14 cellular contexts compared by ENCODE assay signal in the genomic region with DNA sequence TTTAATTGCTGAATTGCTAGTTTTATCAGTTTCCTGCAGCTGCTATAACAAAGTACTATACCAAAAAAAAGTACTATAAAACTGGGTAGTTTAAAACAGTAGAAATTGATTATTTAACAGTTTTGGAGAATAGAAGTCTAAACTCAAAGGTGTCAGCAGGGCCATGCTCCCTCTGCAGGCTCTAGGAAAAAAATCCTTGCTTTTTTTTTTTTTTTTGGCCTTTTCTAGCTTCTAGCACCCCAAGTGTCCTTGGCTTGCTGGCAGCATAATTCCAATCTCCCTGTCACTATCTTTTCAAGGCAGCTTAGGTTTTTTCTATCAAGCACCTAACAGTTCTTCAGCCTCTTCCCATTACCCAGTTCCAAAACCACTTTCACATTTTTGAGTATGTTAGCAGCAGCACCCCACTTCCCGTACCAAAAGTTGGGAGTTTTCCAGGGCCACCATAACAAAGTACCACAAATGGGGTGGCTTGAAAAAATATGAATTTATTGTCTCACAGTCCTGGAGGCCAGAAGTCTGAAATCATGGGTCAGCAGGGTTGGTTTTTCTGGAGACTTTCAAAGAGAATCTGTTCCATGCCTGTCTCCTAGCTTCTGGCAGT. TPM values are rescaled to one million over a fixed set of nuclear protein-coding genes. Genes with fewer than 3 reads are reported as not detected.
DNase-seq lines count a peak whose midpoint lies in the region; ATAC-seq and TF ChIP-seq lines count a peak whose summit lies in the region.
"Had no signal": no experiment of that assay in that cellular context is flagged by ENCODE, and none has a peak within 500 bp of the region (broad histone marks: within the 10 kb centered on the region; RNA-seq: fewer than 3 reads in every experiment).

No MANE protein-coding gene starts in this region.

- H3K27me3 Mint-ChIP-seq in CD8-positive, alpha-beta memory T cell = no peaks in the 10 kb centered on the region
- no peaks in the 10 kb centered on the region for H3K27me3 Mint-ChIP-seq in naive thymus-derived CD8-positive, alpha-beta T cell
- H3K27me3 Mint-ChIP-seq: activated naive CD8-positive, alpha-beta T cell treated with anti-CD3 and anti-CD28 coated beads, Interleukin-2, amount 50 U/mL, for 24 hours; IgD-negative memory B cell had no signal

- no peak overlapping the region for H3K4me3 ChIP-seq in CD8-positive, alpha-beta memory T cell (ENCODE audit: low read length)
- no peak overlapping the region for H3K4me3 ChIP-seq in PC-3 (ENCODE audit: low read length)
- H3K4me3 ChIP-seq: esophagus muscularis mucosa, skin epidermis had no signal

- peaks cover 2 to 39% (median 4%) of the 10 kb centered on the region in 3 donors for H3K36me3 Mint-ChIP-seq in CD8-positive, alpha-beta memory T cell
- H3K36me3 Mint-ChIP-seq in naive thymus-derived CD8-positive, alpha-beta T cell = peaks cover 0 to 38% (median 8%) of the 10 kb centered on the region in 3 donors

- ATAC-seq in PC-3 = 0 out of 2 replicates have a peak, but pooled peaks have one; percentile 17
- no peak for ATAC-seq in naive thymus-derived CD8-positive, alpha-beta T cell

- no peak overlapping the region for H2AFZ ChIP-seq in PC-3 (ENCODE audit: low read length)

- H3K27me3 ChIP-seq in CD8-positive, alpha-beta memory T cell (ENCODE audit: insufficient read depth, low read length, poor library complexity, severe bottlenecking) = no peaks in the 10 kb centered on the region
- H3K27me3 ChIP-seq in PC-3 (ENCODE audit: low read length) = no peaks in the 10 kb centered on the region
- H3K27me3 ChIP-seq: esophagus muscularis mucosa had no signal

- intact Hi-C loops in PC-3 (cut with micrococcal nuclease) = loop anchor here (2.0 kb wide), 1 partner anchor 62 kb away; no protein-coding TSS in a partner anchor
- intact Hi-C loops in posterior cingulate gyrus (cut with DNase I) = no loop called here

- no peaks in the 10 kb centered on the region for H3K9me3 Mint-ChIP-seq in CD8-positive, alpha-beta memory T cell
- H3K9me3 Mint-ChIP-seq in naive thymus-derived CD8-positive, alpha-beta T cell = no peaks in the 10 kb centered on the region
- H3K9me3 Mint-ChIP-seq: activated naive CD8-positive, alpha-beta T cell treated with anti-CD3 and anti-CD28 coated beads, Interleukin-2, amount 50 U/mL, for 24 hours; IgD-negative memory B cell had no signal

- H3K4me1 Mint-ChIP-seq in CD8-positive, alpha-beta memory T cell = peaks cover 70 to 87% (median 82%) of the 10 kb centered on the region in 3 donors
- H3K4me1 Mint-ChIP-seq in naive thymus-derived CD8-positive, alpha-beta T cell = peaks cover 33 to 79% (median 72%) of the 10 kb centered on the region in 4 donors

- H3K27ac ChIP-seq in CD8-positive, alpha-beta memory T cell (ENCODE audit: low read depth, low read length) = no peak overlapping the region
- H3K27ac ChIP-seq in PC-3 (ENCODE audit: low read length) = no peak overlapping the region
- H3K27ac ChIP-seq: esophagus muscularis mucosa, skin epidermis had no signal

- POLR2A ChIA-PET in CD8-positive, alpha-beta memory T cell (lab: Charles Lee) = interaction anchor here (0.8 kb wide), 1 partner anchor 38 kb away, joined by 4 read pairs; no protein-coding TSS in a partner anchor
- POLR2A ChIA-PET in PC-3 (lab: Charles Lee; ENCODE audit: unreplicated experiment) = no interaction called here
- POLR2A ChIA-PET in naive thymus-derived CD8-positive, alpha-beta T cell (lab: Charles Lee) = no interaction called here

- H3K79me2 ChIP-seq in PC-3 (ENCODE audit: low read length) = peaks cover 96% of the 10 kb centered on the region

- no peak overlapping the region for H3K9ac ChIP-seq in PC-3 (ENCODE audit: low read length)

- CTCF ChIA-PET in CD8-positive, alpha-beta memory T cell (lab: Charles Lee) = no interaction called here
- CTCF ChIA-PET in PC-3 (lab: Charles Lee) = interaction anchor here (0.6 to 1.0 kb wide), 3 partner anchors 11 to 59 kb away, joined by 4 to 13 read pairs (median 7); no protein-coding TSS in a partner anchor

- BruUV-seq in PC-3 (replicated peaks; lab: Mats Ljungman, UMichigan) = no TSS peak

- peaks cover 9% of the 10 kb centered on the region for H3K36me3 ChIP-seq in CD8-positive, alpha-beta memory T cell (ENCODE audit: insufficient read depth, low read length)
- peaks cover 4% of the 10 kb centered on the region for H3K36me3 ChIP-seq in PC-3 (ENCODE audit: low read depth, low read length)

- TF ChIP-seq CTCF in PC-3 (conservative IDR thresholded peaks at IDR 0.05; ENCODE audit: low read depth, low read length) = peak; percentile 56

- no peak for TF ChIP-seq POLR2A in erythroblast (IDR thresholded peaks at IDR 0.05; ENCODE audit: low read length)

- no peaks in the 10 kb centered on the region for H3K9me3 ChIP-seq in CD8-positive, alpha-beta memory T cell (ENCODE audit: low read length)
- no peaks in the 10 kb centered on the region for H3K9me3 ChIP-seq in PC-3 (ENCODE audit: low read length)
- H3K9me3 ChIP-seq: esophagus muscularis mucosa had no signal

- H3K27ac Mint-ChIP-seq in CD8-positive, alpha-beta memory T cell = peak overlapping the region in 5 of 8 donors; percentile 61 to 80 (median 67)
- peak overlapping the region in 4 of 10 donors; percentile 44 to 74 (median 61) for H3K27ac Mint-ChIP-seq in naive thymus-derived CD8-positive, alpha-beta T cell

- DNase-seq in ACHN (peak; percentile 15), PC-3 (peak; percentile 21), erythroblast (lab: John Stamatoyannopoulos, UW) (peak; percentile 19 to 43), DMS153 (lab: John Stamatoyannopoulos, UW) (no peak), NCI-H2107 treated with DMSO at 0.1 percent for 48 hours (lab: John Stamatoyannopoulos, UW; ENCODE audit: unreplicated experiment) (no peak), posterior cingulate gyrus (no peak)
- DNase-seq in CD8-positive, alpha-beta memory T cell = no peak
- no peak for DNase-seq in naive thymus-derived CD8-positive, alpha-beta T cell
- DNase-seq: activated naive CD8-positive, alpha-beta T cell treated with anti-CD3 and anti-CD28 coated beads, Interleukin-2, amount 50 U/mL, for 24 hours; NCI-H1417 treated with DMSO at 0.1 percent for 48 hours; substantia nigra had no signal

- peaks cover 31% of the 10 kb centered on the region for H3K4me1 ChIP-seq in CD8-positive, alpha-beta memory T cell (ENCODE audit: insufficient read depth, low read length)
- H3K4me1 ChIP-seq in PC-3 (ENCODE audit: insufficient read depth, low read length) = peaks cover 7% of the 10 kb centered on the region; the same call in 1 of the 2 replicates

- no peaks in the 10 kb centered on the region for H3F3A ChIP-seq in PC-3 (ENCODE audit: low read length, unreplicated experiment)

- no peaks in the 10 kb centered on the region for H3K9me2 ChIP-seq in PC-3 (replicated peaks; ENCODE audit: low read length)

- H3K4me3 Mint-ChIP-seq in CD8-positive, alpha-beta memory T cell = no peak overlapping the region
- peak overlapping the region in 1 of 10 donors; percentile 22 for H3K4me3 Mint-ChIP-seq in naive thymus-derived CD8-positive, alpha-beta T cell
- H3K4me3 Mint-ChIP-seq: activated naive CD8-positive, alpha-beta T cell treated with anti-CD3 and anti-CD28 coated beads, Interleukin-2, amount 50 U/mL, for 24 hours had no signal

- in situ Hi-C loops in ACHN (cut with HindIII; ENCODE audit: low pct_ligation_motif_present, low pct_unique_long_range_greater_than_20kb, low sequenced_read_pairs) = no loop called here

- H4K20me1 ChIP-seq in PC-3 (ENCODE audit: low read length) = peaks cover 22% of the 10 kb centered on the region; the same call in 1 of the 2 replicates

- no peak overlapping the region for H3K4me2 ChIP-seq in PC-3 (ENCODE audit: low read length)

RNA-seq across cellular contexts. Expression of a gene that starts 37.4 kb away (rescaled TPM):
- 10 to 100 TPM; 78.8 to 82.4 TPM for total RNA-seq in CD8-positive, alpha-beta memory T cell
- 25.1 TPM for polyA plus RNA-seq in CD8-positive, alpha-beta memory T cell
- 53.8 and 61.8 TPM in 2 replicates for total RNA-seq in PC-3 (2014; rRNA removed)
- 100 to 1,000 TPM; 169 to 194 TPM for total RNA-seq in naive thymus-derived CD8-positive, alpha-beta T cell
- 10 to 100 TPM in 2 of 3 donors, 1 to 10 TPM in 1; 9.9 to 18.8 (median 13.3) TPM for polyA plus RNA-seq in naive thymus-derived CD8-positive, alpha-beta T cell

Comparison
In these comparisons a context has a peak if more than half of its experiments do, and no peak if none do; other contexts are left out.
1. DNase-seq: peak in ACHN (single experiment), PC-3 (single experiment) and erythroblast (2 of 2); none in CD8-positive, alpha-beta memory T cell (0 of 5), naive thymus-derived CD8-positive, alpha-beta T cell (0 of 10), DMS153 (single experiment), NCI-H2107 treated with DMSO at 0.1 percent for 48 hours (single experiment) and posterior cingulate gyrus (0 of 10).